16 cellular contexts compared by ENCODE assay signal in genomic region chr17:3848229-3848628, GRCh38.
"Had no signal": no experiment of that assay in that cellular context is flagged by ENCODE, and none has a peak within 500 bp of the region (broad histone marks: within the 10 kb centered on the region; RNA-seq: fewer than 3 reads in every experiment).

No MANE protein-coding gene starts in this region.

- H3K9me3 Mint-ChIP-seq: activated naive CD4-positive, alpha-beta T cell treated with anti-CD3 and anti-CD28 coated beads for 36 hours; activated T-helper 17 cell treated with anti-CD3 and anti-CD28 coated beads, Interleukin-2, amount 50 U/mL, for 72 hours; effector memory CD8-positive, alpha-beta T cell; immature natural killer cell; naive thymus-derived CD8-positive, alpha-beta T cell; stimulated activated memory B cell treated with anti-CD40 and anti-IgM and Interleukin-4, amounts not matched to agents 10 μg/mL and 1 μg/mL and 100 μg/mL, for 72 hours had no signal

- H3K36me3 Mint-ChIP-seq: immature natural killer cell had no signal

- H3K27ac Mint-ChIP-seq: activated naive CD4-positive, alpha-beta T cell treated with anti-CD3 and anti-CD28 coated beads for 36 hours; activated T-helper 17 cell treated with anti-CD3 and anti-CD28 coated beads, Interleukin-2, amount 50 U/mL, for 72 hours; immature natural killer cell; stimulated activated memory B cell treated with anti-CD40 and anti-IgM and Interleukin-4, amounts not matched to agents 10 μg/mL and 1 μg/mL and 100 μg/mL, for 72 hours; T-helper 17 cell had no signal

- H3K4me3 Mint-ChIP-seq: activated naive CD4-positive, alpha-beta T cell treated with anti-CD3 and anti-CD28 coated beads for 36 hours; activated T-helper 17 cell treated with anti-CD3 and anti-CD28 coated beads, Interleukin-2, amount 50 U/mL, for 72 hours; effector memory CD8-positive, alpha-beta T cell; naive thymus-derived CD8-positive, alpha-beta T cell; stimulated activated memory B cell treated with anti-CD40 and anti-IgM and Interleukin-4, amounts not matched to agents 10 μg/mL and 1 μg/mL and 100 μg/mL, for 72 hours; T-helper 17 cell had no signal

- DNase-seq: activated CD4-positive, alpha-beta T cell treated with anti-CD3 and anti-CD28 coated beads, Interleukin-2, amount 50 U/mL, for 1 hour; activated CD4-positive, CD25-positive, alpha-beta regulatory T cell; activated naive CD4-positive, alpha-beta T cell treated with anti-CD3 and anti-CD28 coated beads for 36 hours; dermis blood vessel endothelial cell; effector memory CD8-positive, alpha-beta T cell; gastrocnemius medialis; heart left ventricle; immature natural killer cell; left cardiac atrium; lower lobe of right lung; naive thymus-derived CD8-positive, alpha-beta T cell; retina; stimulated activated CD4-positive, alpha-beta T cell treated with anti-CD3 and anti-CD28 coated beads, Interleukin-2, amount 100 ng/mL, for 48 hours; T-helper 17 cell had no signal

- ATAC-seq: activated T-helper 17 cell treated with anti-CD3 and anti-CD28 coated beads, Interleukin-2, amount 50 U/mL, for 72 hours; effector memory CD8-positive, alpha-beta T cell; gastrocnemius medialis; heart left ventricle; left cardiac atrium; lower lobe of right lung; naive thymus-derived CD8-positive, alpha-beta T cell; stimulated activated memory B cell treated with anti-CD40 and anti-IgM and Interleukin-4, amounts not matched to agents 10 μg/mL and 1 μg/mL and 100 μg/mL, for 72 hours; T-helper 17 cell had no signal
